ENCODE assay signal across 8 cellular contexts in genomic region chr14:34322940-34323418, GRCh38.
DNase-seq lines count a peak whose midpoint lies in the region; ATAC-seq and TF ChIP-seq lines count a peak whose summit lies in the region.

No MANE protein-coding gene starts in this region.

- DNase-seq in DMS 273 (lab: John Stamatoyannopoulos, UW; ENCODE audit: unreplicated experiment), result peak; percentile 82
- no peak for DNase-seq in DMS 273 treated with DMSO at 0.1 percent for 48 hours (lab: John Stamatoyannopoulos, UW)
- peak; percentile 38 for DNase-seq in NCI-H345 treated with DMSO at 0.1 percent for 48 hours (lab: John Stamatoyannopoulos, UW; ENCODE audit: unreplicated experiment)
- DNase-seq in activated CD4-positive, alpha-beta T cell treated with anti-CD3 and anti-CD28 coated beads for 4 hours, result peak; percentile 67 to 72
- no peak for DNase-seq in coronary artery (ENCODE audit: low spot score)
- peak; percentile 65 to 79 for DNase-seq in lung microvascular endothelial cell (ENCODE audit: low read depth in 2 of 2)
- peak; percentile 13 to 48 for DNase-seq in stimulated activated CD8-positive, alpha-beta memory T cell treated with anti-CD3 and anti-CD28 coated beads, Interleukin-15, amount 100 ng/mL, for 48 hours (ENCODE audit: low read depth in 2 of 2)

- no peak overlapping the region for H3K27ac ChIP-seq in coronary artery

- ATAC-seq in HG03066 (IDR thresholded peaks at IDR 0.05; ENCODE audit: low read depth, unreplicated experiment), result peak; percentile 57

- no peak overlapping the region for H3K4me3 ChIP-seq in coronary artery

- peak; percentile 56 for TF ChIP-seq CTCF in coronary artery (IDR thresholded peaks at IDR 0.05)

Comparison
In these comparisons a context has a peak if more than half of its experiments do, and no peak if none do; other contexts are left out.
1. DNase-seq: peak in DMS 273 (single experiment), NCI-H345 treated with DMSO at 0.1 percent for 48 hours (single experiment), activated CD4-positive, alpha-beta T cell treated with anti-CD3 and anti-CD28 coated beads for 4 hours (2 of 2), lung microvascular endothelial cell (2 of 2) and stimulated activated CD8-positive, alpha-beta memory T cell treated with anti-CD3 and anti-CD28 coated beads, Interleukin-15, amount 100 ng/mL, for 48 hours (2 of 2); none in DMS 273 treated with DMSO at 0.1 percent for 48 hours (single experiment) and coronary artery (single experiment).